25 cellular contexts compared by ENCODE assay signal in genomic region chr20:33110147-33110825, GRCh38. TPM values are rescaled to one million over a fixed set of nuclear protein-coding genes. Genes with fewer than 3 reads are reported as not detected.
DNase-seq lines count a peak whose midpoint lies in the region; ATAC-seq, FAIRE-seq and TF ChIP-seq lines count a peak whose summit lies in the region.
"Had no signal": no experiment of that assay in that cellular context is flagged by ENCODE, and none has a peak within 500 bp of the region (broad histone marks: within the 10 kb centered on the region; RNA-seq: fewer than 3 reads in every experiment).

No MANE protein-coding gene starts in this region.

- FAIRE-seq in GM19239 (lab: Jason Lieb, UNC) (no peak), GM12891 (lab: Jason Lieb, UNC) (no peak)
- FAIRE-seq: A549, GM12892, H54 had no signal

- H3K9me2 ChIP-seq in GM23338 (ENCODE audit: insufficient read depth), result no peaks in the 10 kb centered on the region

- no peaks in the 10 kb centered on the region for H3K4me1 ChIP-seq in GM23338 (ENCODE audit: insufficient read depth)
- no peaks in the 10 kb centered on the region for H3K4me1 ChIP-seq in RWPE2 (ENCODE audit: insufficient read depth, poor library complexity, severe bottlenecking)
- H3K4me1 ChIP-seq: A549; BE2C; BLaER1 treated with 17β-estradiol and CSF1 and Interleukin-3, amounts not matched to agents 10 nM and 100 nM; HAP-1 had no signal

- H3K36me3 ChIP-seq in GM23338 (ENCODE audit: insufficient read depth) (no peaks in the 10 kb centered on the region), RWPE2 (ENCODE audit: low read depth) (no peaks in the 10 kb centered on the region)
- H3K36me3 ChIP-seq: BE2C; BLaER1 treated with 17β-estradiol and CSF1 and Interleukin-3, amounts not matched to agents 10 nM and 100 nM; HAP-1 had no signal

- H3K27me3 ChIP-seq in GM23338 (ENCODE audit: insufficient read depth) (no peaks in the 10 kb centered on the region), RWPE2 (ENCODE audit: insufficient read depth, poor library complexity, severe bottlenecking) (peaks cover 5% of the 10 kb centered on the region)
- H3K27me3 ChIP-seq: BLaER1 treated with 17β-estradiol and CSF1 and Interleukin-3, amounts not matched to agents 10 nM and 100 nM had no signal

- H3K27ac Mint-ChIP-seq in GM23338, result no peak overlapping the region
- H3K27ac Mint-ChIP-seq: CD4-positive, alpha-beta memory T cell; HFFc6 had no signal

- DNase-seq in Daoy (ENCODE audit: low read depth), result peak; percentile 15
- no peak for DNase-seq in GM23338 (ENCODE audit: low spot score)
- no peak for DNase-seq in RWPE2 (ENCODE audit: low spot score)
- peak; percentile 3 for DNase-seq in mesenteric fat pad (ENCODE audit: low spot score)
- no peak for DNase-seq in GM19239 (ENCODE audit: insufficient read length, low spot score)
- DNase-seq in GM12891 (ENCODE audit: insufficient read length, low spot score), result no peak
- DNase-seq in NCI-H2196 (lab: John Stamatoyannopoulos, UW; ENCODE audit: unreplicated experiment), result no peak
- DNase-seq: 8988T; ACHN; AML-193; BE2C; Calu3; CD4-positive, alpha-beta memory T cell; COR-L47; DND-41; GF-D8; GOT3; HFFc6 had no signal

- ATAC-seq in GM23338 (no peak), RWPE2 (ENCODE audit: low read depth) (peak; percentile 50), GM21786 (IDR thresholded peaks at IDR 0.05; ENCODE audit: unreplicated experiment) (no peak)
- ATAC-seq: A549 had no signal

- H3K36me3 Mint-ChIP-seq in GM23338 (ENCODE audit: low read depth), result peaks cover 10% of the 10 kb centered on the region; the same call in 2 of the 3 replicates
- H3K36me3 Mint-ChIP-seq: CD4-positive, alpha-beta memory T cell had no signal

- H3K4me3 ChIP-seq in GM23338 (no peak overlapping the region), RWPE2 (ENCODE audit: severe bottlenecking) (no peak overlapping the region)
- H3K4me3 ChIP-seq: A549; BLaER1 treated with 17β-estradiol and CSF1 and Interleukin-3, amounts not matched to agents 10 nM and 100 nM; HAP-1 had no signal

- H2AFZ ChIP-seq in GM23338, result peak overlapping the region; percentile 10; the same call in 1 of the 2 replicates

- H3K9me3 Mint-ChIP-seq in GM23338, result peaks cover 15% of the 10 kb centered on the region
- H3K9me3 Mint-ChIP-seq: HFFc6 had no signal

- no peak for TF ChIP-seq POLR2A in GM12891 (IDR thresholded peaks at IDR 0.05; ENCODE audit: low read depth, low read length)

- no peak overlapping the region for H3K27ac ChIP-seq in GM23338 (ENCODE audit: low read depth)
- H3K27ac ChIP-seq in RWPE2 (ENCODE audit: poor library complexity, severe bottlenecking), result no peak overlapping the region
- H3K27ac ChIP-seq: A549; BLaER1 treated with 17β-estradiol and CSF1 and Interleukin-3, amounts not matched to agents 10 nM and 100 nM had no signal

- H3K27me3 Mint-ChIP-seq in GM23338 (ENCODE audit: insufficient read depth, low read depth, poor library complexity), result peaks cover 6% of the 10 kb centered on the region

- no peak overlapping the region for H3K4me2 ChIP-seq in GM23338
- H3K4me2 ChIP-seq: A549; BLaER1 treated with 17β-estradiol and CSF1 and Interleukin-3, amounts not matched to agents 10 nM and 100 nM had no signal

- TF ChIP-seq CTCF in GM23338 (conservative IDR thresholded peaks at IDR 0.05; ENCODE audit: low read depth in 2 of 2), result no peak
- no peak for TF ChIP-seq CTCF in RWPE2 (IDR thresholded peaks at IDR 0.05; ENCODE audit: poor library complexity, severe bottlenecking)

- no peaks in the 10 kb centered on the region for H3F3A ChIP-seq in GM23338 (replicated peaks; ENCODE audit: low read depth)

- H4K20me1 ChIP-seq in GM23338 (replicated peaks; ENCODE audit: insufficient read depth), result no peaks in the 10 kb centered on the region
- H4K20me1 ChIP-seq: BLaER1 treated with 17β-estradiol and CSF1 and Interleukin-3, amounts not matched to agents 10 nM and 100 nM had no signal

- no peaks in the 10 kb centered on the region for H3K4me1 Mint-ChIP-seq in GM23338
- H3K4me1 Mint-ChIP-seq: CD4-positive, alpha-beta memory T cell had no signal

- no peak overlapping the region for H3K4me3 Mint-ChIP-seq in GM23338
- H3K4me3 Mint-ChIP-seq: CD4-positive, alpha-beta memory T cell; HFFc6 had no signal

- H3K9me3 ChIP-seq in RWPE2 (ENCODE audit: severe bottlenecking), result no peaks in the 10 kb centered on the region
- H3K9me3 ChIP-seq: A549, BE2C, HAP-1 had no signal

- H3K79me2 ChIP-seq in GM23338 (replicated peaks; ENCODE audit: insufficient read depth), result no peaks in the 10 kb centered on the region

TF ChIP-seq in GM12891, 5 proteins besides CTCF, POLR2A, EP300 and RAD21:
- TF ChIP-seq POLR2AphosphoS5 (IDR thresholded peaks at IDR 0.05; ENCODE audit: low read depth, low read length), result no peak
- TF ChIP-seq SPI1 (IDR thresholded peaks at IDR 0.05; ENCODE audit: low read depth, low read length), result no peak
TF ChIP-seq in GM12891: peak in this region for 0.

RNA-seq across cellular contexts. Expression of gene BPIFB4, which starts 30.8 kb away (rescaled TPM):
- not detected in 2 replicates for total RNA-seq in Daoy (2014; rRNA removed; shearing (Covaris generic))
- total RNA-seq in GM23338 (2014; rRNA removed; shearing (Covaris generic)), result not detected in 2 replicates
- not detected in 2 replicates for polyA plus RNA-seq in GM23338 (2016; fragmentation: Nextera tagmentation; extraction: Ambion mirVana)
- not detected for total RNA-seq in mesenteric fat pad
- 0.13 TPM for polyA plus RNA-seq in GM12891 (2012; ENCODE audit: low read depth, missing spikeins)
- total RNA-seq: Calu3; CD4-positive, alpha-beta memory T cell; G401; HFFc6 had no signal
- polyA plus RNA-seq: A549; CD4-positive, alpha-beta memory T cell had no signal

RNA-seq across cellular contexts. Expression of gene BPIFB3, which starts 56.6 kb away (rescaled TPM):
- not detected in 2 replicates for total RNA-seq in Daoy (2014; rRNA removed; shearing (Covaris generic))
- total RNA-seq in GM23338 (2014; rRNA removed; shearing (Covaris generic)), result not detected in 2 replicates
- not detected in 2 replicates for polyA plus RNA-seq in GM23338 (2016; fragmentation: Nextera tagmentation; extraction: Ambion mirVana)
- total RNA-seq in mesenteric fat pad, result not detected
- not detected for polyA plus RNA-seq in GM12891 (2012; ENCODE audit: low read depth, missing spikeins)
- total RNA-seq: Calu3; CD4-positive, alpha-beta memory T cell; G401; HFFc6 had no signal
- polyA plus RNA-seq: A549; CD4-positive, alpha-beta memory T cell had no signal

RNA-seq across cellular contexts. Expression of gene BPIFA2, which starts 57.7 kb away (rescaled TPM):
- not detected in 2 replicates for total RNA-seq in Daoy (2014; rRNA removed; shearing (Covaris generic))
- not detected in 2 replicates for total RNA-seq in GM23338 (2014; rRNA removed; shearing (Covaris generic))
- polyA plus RNA-seq in GM23338 (2016; fragmentation: Nextera tagmentation; extraction: Ambion mirVana), result not detected in 2 replicates
- not detected for total RNA-seq in mesenteric fat pad
- polyA plus RNA-seq in GM12891 (2012; ENCODE audit: low read depth, missing spikeins), result not detected
- total RNA-seq: Calu3; CD4-positive, alpha-beta memory T cell; G401; HFFc6 had no signal
- polyA plus RNA-seq: CD4-positive, alpha-beta memory T cell had no signal

Comparison
In these comparisons a context has a peak if more than half of its experiments do, and no peak if none do; other contexts are left out.
1. DNase-seq: peak in Daoy (single experiment) and mesenteric fat pad (single experiment); none in GM23338 (single experiment), RWPE2 (single experiment), GM19239 (single experiment), GM12891 (single experiment) and NCI-H2196 (single experiment).